Comparison of ENCODE assay signal across 8 cellular contexts in the genomic region with DNA sequence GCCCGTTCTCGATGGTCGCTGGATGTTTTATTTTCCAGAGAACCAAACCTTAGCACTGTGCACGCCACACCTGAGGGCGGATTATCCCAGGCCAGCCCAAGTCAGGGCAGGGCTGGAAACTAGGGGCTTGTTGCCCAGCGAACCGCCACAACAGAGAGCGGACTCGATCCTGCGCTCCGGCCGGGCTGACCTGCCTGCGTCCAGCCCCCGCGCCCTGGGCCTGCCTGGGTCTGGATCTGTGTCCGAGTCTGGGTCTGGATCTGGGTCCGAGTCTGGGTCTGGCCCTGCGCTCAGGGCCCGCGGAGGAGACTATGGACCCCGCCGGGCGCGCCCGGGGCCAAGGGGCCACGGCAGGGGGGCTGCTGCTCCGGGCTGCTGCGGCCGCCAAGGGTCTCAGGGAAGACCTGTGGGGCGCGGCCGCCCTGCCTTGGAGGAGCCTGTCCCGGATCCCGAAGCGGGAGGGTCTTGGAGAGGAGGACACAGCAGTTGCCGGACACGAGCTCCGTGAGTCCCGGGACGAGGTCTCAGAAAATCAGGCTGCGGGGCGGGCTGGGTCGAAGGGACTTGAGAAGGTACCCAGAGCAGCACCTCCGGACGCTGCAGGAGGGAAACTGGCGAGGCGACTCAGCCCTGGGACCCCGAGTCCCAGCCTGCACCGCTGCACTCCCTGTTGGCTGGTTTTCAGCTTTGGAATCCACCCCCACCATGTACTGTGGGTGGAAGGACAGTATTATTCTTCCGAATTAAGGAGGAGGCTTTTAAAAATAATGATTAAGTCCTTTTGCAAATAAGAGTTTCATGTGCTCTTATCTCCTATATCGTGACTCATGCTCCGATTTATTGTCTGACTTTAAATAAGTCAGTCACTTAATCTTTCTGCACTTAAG. TPM values are rescaled to one million over a fixed set of nuclear protein-coding genes. Genes with fewer than 3 reads are reported as not detected.
DNase-seq lines count a peak whose midpoint lies in the region; ATAC-seq and TF ChIP-seq lines count a peak whose summit lies in the region.

TSS of gene ANKDD1B (plus strand) at position 130 of the 887 bp plus-strand sequence. CDS start at position 312, 182 bp downstream.

- TF ChIP-seq CTCF in Calu3 (IDR thresholded peaks at IDR 0.05; ENCODE audit: unreplicated experiment) (no peak), epithelial cell of proximal tubule (conservative IDR thresholded peaks at IDR 0.05; ENCODE audit: low read depth, low read length) (no peak)

- no peaks in the 10 kb centered on the region for H3K36me3 ChIP-seq in mucosa of rectum (ENCODE audit: control insufficient read depth in 2 of 2, insufficient read depth in 2 of 2, low read length in 2 of 2)
- H3K36me3 ChIP-seq in urinary bladder (ENCODE audit: insufficient read depth), result no peaks in the 10 kb centered on the region

- H3K4me1 ChIP-seq in mucosa of rectum (ENCODE audit: control insufficient read depth in 2 of 2, insufficient read depth in 2 of 2, low read length in 2 of 2) (peaks cover 3 to 16% of the 10 kb centered on the region in 2 donors), urinary bladder (ENCODE audit: insufficient read depth) (no peaks in the 10 kb centered on the region)

- peak within 1 kb of the TSS; percentile 72 for H3K4me3 Mint-ChIP-seq in Calu3 (ENCODE audit: low read depth, unreplicated experiment)

- H3K27ac ChIP-seq in mucosa of rectum (ENCODE audit: low read depth in 2 of 2, low read length in 2 of 2), result peak within 1 kb of the TSS; percentile 80 to 81
- H3K27ac ChIP-seq in urinary bladder (ENCODE audit: low read depth), result peak within 1 kb of the TSS; percentile 58

- H3K4me3 ChIP-seq in epithelial cell of proximal tubule (ENCODE audit: low read depth, low read length) (peak within 1 kb of the TSS; percentile 86), mucosa of rectum (ENCODE audit: low read length in 2 of 2) (peak within 1 kb of the TSS; percentile 73 to 84), urinary bladder (ENCODE audit: low read depth, low read length) (peak within 1 kb of the TSS; percentile 53)

- peak within 1 kb of the TSS; percentile 86 to 87 for H3K9ac ChIP-seq in mucosa of rectum (ENCODE audit: low read depth in 1 of 2, low read length in 2 of 2)

- no peaks in the 10 kb centered on the region for H3K9me3 Mint-ChIP-seq in Calu3 (ENCODE audit: low read depth, unreplicated experiment)

- intact Hi-C loops in Calu3 (cut with micrococcal nuclease; ENCODE audit: unreplicated experiment), result loop anchor here (2.0 kb wide), 1 partner anchor 57 kb away; no protein-coding TSS in a partner anchor

- 1% methylated on average over 52 of the region's 52 CpGs for WGBS in urinary bladder

- H3K4me1 Mint-ChIP-seq in Calu3 (ENCODE audit: low read depth, unreplicated experiment), result no peaks in the 10 kb centered on the region

- H3K36me3 Mint-ChIP-seq in Calu3 (ENCODE audit: insufficient read depth, unreplicated experiment), result peaks cover 14% of the 10 kb centered on the region

- H3K27me3 Mint-ChIP-seq in Calu3 (ENCODE audit: unreplicated experiment), result no peaks in the 10 kb centered on the region

- BruUV-seq in Calu3 (replicated peaks; lab: Mats Ljungman, UMichigan), result no TSS peak

- no peaks in the 10 kb centered on the region for H3K27me3 ChIP-seq in mucosa of rectum (ENCODE audit: control insufficient read depth in 2 of 2, insufficient read depth in 2 of 2, low read length in 2 of 2)

- peak; percentile 57 for DNase-seq in Calu3
- peak; percentile 24 for DNase-seq in LHCN-M2 (ENCODE audit: low read depth)
- DNase-seq in epithelial cell of proximal tubule (ENCODE audit: low read depth), result no peak
- DNase-seq in NCI-H187 treated with DMSO at 0.1 percent for 48 hours (lab: John Stamatoyannopoulos, UW), result no peak
- DNase-seq in middle frontal gyrus (ENCODE audit: extremely low spot score, low spot score), result no peak

- H3K27ac Mint-ChIP-seq in Calu3 (ENCODE audit: unreplicated experiment), result peak within 1 kb of the TSS; percentile 65

- ATAC-seq in HG02885 (IDR thresholded peaks at IDR 0.05; ENCODE audit: poor library complexity, unreplicated experiment), result no peak

- no peaks in the 10 kb centered on the region for H3K9me3 ChIP-seq in mucosa of rectum (ENCODE audit: control insufficient read depth in 2 of 2, low read length in 2 of 2)

- CTCF ChIA-PET in Calu3 (lab: Charles Lee), result interaction anchor here (0.8 kb wide), 1 partner anchor 69 kb away, joined by 4 read pairs; no protein-coding TSS in a partner anchor

RNA-seq across cellular contexts. Expression of gene ANKDD1B, which starts in this region (rescaled TPM):
- total RNA-seq in Calu3 (2022) (1.3 and 1.6 TPM in 2 replicates), LHCN-M2 (2014; rRNA removed) (0.06 and 0.17 TPM in 2 replicates), epithelial cell of proximal tubule (0.07 and 1.3 TPM in 2 replicates), urinary bladder (10.3 TPM)
- 0.05 TPM for polyA plus RNA-seq in LHCN-M2 (2012)
- 0.41 TPM for polyA plus RNA-seq in urinary bladder

Comparison
In these comparisons a context has a peak if more than half of its experiments do, and no peak if none do; other contexts are left out.
1. Peak in DNase-seq in LHCN-M2; RNA of the gene not detected or under 1 TPM.